22 cellular contexts compared by ENCODE assay signal in genomic region chr12:121729021-121729420, GRCh38. TPM values are rescaled to one million over a fixed set of nuclear protein-coding genes. Genes with fewer than 3 reads are reported as not detected.
DNase-seq lines count a peak whose midpoint lies in the region; ATAC-seq and TF ChIP-seq lines count a peak whose summit lies in the region.
"Had no signal": no experiment of that assay in that cellular context is flagged by ENCODE, and none has a peak within 500 bp of the region (broad histone marks: within the 10 kb centered on the region; RNA-seq: fewer than 3 reads in every experiment).

No MANE protein-coding gene starts in this region.

- no peak overlapping the region for H3K14ac ChIP-seq in H9 (ENCODE audit: insufficient read depth, low read length)

- H3K27me3 Mint-ChIP-seq in H9 (ENCODE audit: low read depth), result no peaks in the 10 kb centered on the region
- peaks cover 1% of the 10 kb centered on the region for H3K27me3 Mint-ChIP-seq in glutamatergic neuron (ENCODE audit: unreplicated experiment)
- H3K27me3 Mint-ChIP-seq: CD4-positive, alpha-beta T cell; CD8-positive, alpha-beta memory T cell had no signal

- no peak overlapping the region for H4K91ac ChIP-seq in H9 (ENCODE audit: insufficient read length, low read depth, low read length)

- TF ChIP-seq POLR2A in ovary (IDR thresholded peaks at IDR 0.05), result no peak

- H2BK12ac ChIP-seq in H9 (ENCODE audit: insufficient read length, low read depth, low read length), result no peak overlapping the region

- H3K79me1 ChIP-seq in H9 (ENCODE audit: insufficient read depth, low read depth, low read length, poor library complexity, severe bottlenecking), result peaks cover 3% of the 10 kb centered on the region

- H3K36me3 ChIP-seq in left lung (no peaks in the 10 kb centered on the region), ovary (no peaks in the 10 kb centered on the region)
- H3K36me3 ChIP-seq: HAP-1 had no signal

- H3K27ac Mint-ChIP-seq in H9 (peak overlapping the region in 2 of 3 experiments; percentile 28 to 89; a peak in 1 of 7 replicates), glutamatergic neuron (ENCODE audit: unreplicated experiment) (no peak overlapping the region)
- H3K27ac Mint-ChIP-seq: CD4-positive, alpha-beta T cell; CD8-positive, alpha-beta memory T cell; HFFc6 had no signal

- H2BK5ac ChIP-seq in H9 (ENCODE audit: insufficient read length, low read length), result no peak overlapping the region

- in situ Hi-C loops in G401 (cut with HindIII; ENCODE audit: low sequenced_read_pairs), result no loop called here

- no peak overlapping the region for H3K18ac ChIP-seq in H9 (ENCODE audit: insufficient read length, low read depth, low read length)

- TF ChIP-seq CTCF in H9 (conservative IDR thresholded peaks at IDR 0.05), result no peak
- no peak for TF ChIP-seq CTCF in left lung (IDR thresholded peaks at IDR 0.05)
- no peak for TF ChIP-seq CTCF in ovary (IDR thresholded peaks at IDR 0.05)
- no peak for TF ChIP-seq CTCF in glutamatergic neuron (IDR thresholded peaks at IDR 0.05; ENCODE audit: partially characterized antibody, unreplicated experiment)

- H3K27ac ChIP-seq in H9 (ENCODE audit: insufficient read length, low read depth, low read length) (no peak overlapping the region), left lung (no peak overlapping the region), ovary (no peak overlapping the region)
- H3K27ac ChIP-seq: A549; BLaER1 treated with 17β-estradiol and CSF1 and Interleukin-3, amounts not matched to agents 10 nM and 100 nM had no signal

- no peaks in the 10 kb centered on the region for H3K23me2 ChIP-seq in H9 (ENCODE audit: insufficient read length, low read depth, low read length, poor library complexity, severe bottlenecking)

- no peak overlapping the region for H3T11ph ChIP-seq in H9 (ENCODE audit: low read length)

- H4K8ac ChIP-seq in H9 (replicated peaks; ENCODE audit: insufficient read length, low read depth, low read length), result no peak overlapping the region

- H3K4me1 ChIP-seq in H9 (ENCODE audit: insufficient read depth, low read length), result no peaks in the 10 kb centered on the region
- no peaks in the 10 kb centered on the region for H3K4me1 ChIP-seq in left lung
- peaks cover 6% of the 10 kb centered on the region for H3K4me1 ChIP-seq in ovary (ENCODE audit: insufficient read depth)
- H3K4me1 ChIP-seq: A549, BE2C, HAP-1 had no signal

- H3K4me2 ChIP-seq in H9 (ENCODE audit: insufficient read depth, insufficient read length, low read length), result no peak overlapping the region
- H3K4me2 ChIP-seq: A549; BLaER1 treated with 17β-estradiol and CSF1 and Interleukin-3, amounts not matched to agents 10 nM and 100 nM had no signal

- no peak overlapping the region for H3K23ac ChIP-seq in H9 (ENCODE audit: insufficient read length, low read depth, low read length)

- H3K4me3 Mint-ChIP-seq in H9, result no peak overlapping the region
- H3K4me3 Mint-ChIP-seq in glutamatergic neuron (ENCODE audit: unreplicated experiment), result no peak overlapping the region
- H3K4me3 Mint-ChIP-seq: CD14-positive monocyte; CD4-positive, alpha-beta T cell; CD8-positive, alpha-beta memory T cell; HFFc6 had no signal

- no peak overlapping the region for H2BK120ac ChIP-seq in H9 (ENCODE audit: low read depth, low read length, poor library complexity, severe bottlenecking)

- H2BK20ac ChIP-seq in H9 (ENCODE audit: low read depth, low read length, poor library complexity, severe bottlenecking), result no peak overlapping the region

- DNase-seq in G401 (ENCODE audit: low spot score), result peak; percentile 25
- no peak for DNase-seq in H9
- DNase-seq in left lung, result no peak
- peak in 3 of 5 donors; percentile 28 to 58 (median 48) for DNase-seq in ovary
- no peak for DNase-seq in glutamatergic neuron
- no peak for DNase-seq in stimulated activated CD4-positive, alpha-beta T cell treated with anti-CD3 and anti-CD28 coated beads, Interleukin-12 subunit alpha, Interleukin-12 subunit beta, amount 100 ng/mL, for 4 hours
- DNase-seq: 8988T; ACHN; AML-193; BE2C; CD4-positive, alpha-beta T cell; CD8-positive, alpha-beta memory T cell; DMS 273 treated with DMSO at 0.1 percent for 48 hours; DMS79; EL; GF-D8; HFFc6 had no signal

- H3K4me3 ChIP-seq in left lung (no peak overlapping the region), ovary (no peak overlapping the region)
- H3K4me3 ChIP-seq: A549; BLaER1 treated with 17β-estradiol and CSF1 and Interleukin-3, amounts not matched to agents 10 nM and 100 nM; HAP-1 had no signal

- no peak overlapping the region for H4K5ac ChIP-seq in H9 (ENCODE audit: insufficient read length, low read depth, low read length)

- peaks cover 6% of the 10 kb centered on the region in 2 experiments; a peak in 2 of 4 replicates for H3K4me1 Mint-ChIP-seq in H9
- H3K4me1 Mint-ChIP-seq in glutamatergic neuron (ENCODE audit: low read depth, unreplicated experiment), result peaks cover 11% of the 10 kb centered on the region
- H3K4me1 Mint-ChIP-seq: CD14-positive monocyte; CD8-positive, alpha-beta memory T cell had no signal

- no peaks in the 10 kb centered on the region; a peak in 1 of 5 replicates for H3K9me3 Mint-ChIP-seq in H9
- H3K9me3 Mint-ChIP-seq in glutamatergic neuron (ENCODE audit: unreplicated experiment), result peaks cover 7% of the 10 kb centered on the region
- H3K9me3 Mint-ChIP-seq: CD4-positive, alpha-beta T cell; CD8-positive, alpha-beta memory T cell; HFFc6 had no signal

- ATAC-seq in left lung, result peak; percentile 19
- ATAC-seq in HG02571 (IDR thresholded peaks at IDR 0.05; ENCODE audit: unreplicated experiment), result no peak

- no peak overlapping the region for H3K9ac ChIP-seq in H9 (ENCODE audit: extremely low read depth, insufficient read length, low read length)
- H3K9ac ChIP-seq: BLaER1 treated with 17β-estradiol and CSF1 and Interleukin-3, amounts not matched to agents 10 nM and 100 nM had no signal

- no peak overlapping the region for H3K4ac ChIP-seq in H9 (ENCODE audit: low read depth, low read length)

- no peaks in the 10 kb centered on the region for H3K9me3 ChIP-seq in H9 (ENCODE audit: control insufficient read depth, low read depth, low read length)
- no peaks in the 10 kb centered on the region for H3K9me3 ChIP-seq in left lung
- no peaks in the 10 kb centered on the region for H3K9me3 ChIP-seq in ovary
- H3K9me3 ChIP-seq: A549; BE2C; BLaER1 treated with 17β-estradiol and CSF1 and Interleukin-3, amounts not matched to agents 10 nM and 100 nM; HAP-1 had no signal

- H3K79me2 ChIP-seq in H9 (ENCODE audit: insufficient read depth, low read length), result peaks cover 3% of the 10 kb centered on the region; the same call in 1 of the 2 replicates

- TF ChIP-seq EP300 in ovary (IDR thresholded peaks at IDR 0.05), result no peak

- no peaks in the 10 kb centered on the region for H3K27me3 ChIP-seq in H9 (ENCODE audit: insufficient read depth, low read length)
- no peaks in the 10 kb centered on the region for H3K27me3 ChIP-seq in left lung
- H3K27me3 ChIP-seq in ovary, result no peaks in the 10 kb centered on the region
- H3K27me3 ChIP-seq: BE2C; BLaER1 treated with 17β-estradiol and CSF1 and Interleukin-3, amounts not matched to agents 10 nM and 100 nM had no signal

- no peak overlapping the region for H2AFZ ChIP-seq in H9 (ENCODE audit: low read length)

- intact Hi-C loops in left lung (cut with DNase I), result no loop called here
- intact Hi-C loops in ovary (cut with DNase I), result no loop called here

- H4K20me1 ChIP-seq in H9 (ENCODE audit: control insufficient read depth, insufficient read depth, insufficient read length), result no peaks in the 10 kb centered on the region

- no peak overlapping the region for H2AK5ac ChIP-seq in H9 (ENCODE audit: insufficient read length, low read length)

- WGBS in H9 (ENCODE audit: extremely low coverage, insufficient read length, low lambda C conversion rate), result no CpG with 5 or more reads among the region's 6 CpGs
- WGBS in ovary, 3 donors, result 18 to 45% (median 42%) methylated on average over 6 of the region's 6 CpGs

- H2BK15ac ChIP-seq in H9 (ENCODE audit: low read depth, low read length), result no peak overlapping the region

- no peak overlapping the region for H3K56ac ChIP-seq in H9 (ENCODE audit: insufficient read length, low read depth, low read length)

- H3K36me3 Mint-ChIP-seq in H9 (ENCODE audit: insufficient read depth in 1 of 3, low read depth in 3 of 3) (peaks cover 9 to 14% (median 13%) of the 10 kb centered on the region in 3 experiments), glutamatergic neuron (ENCODE audit: unreplicated experiment) (peaks cover 5% of the 10 kb centered on the region)
- H3K36me3 Mint-ChIP-seq: CD14-positive monocyte had no signal

RNA-seq across cellular contexts. Expression of gene TMEM120B, which starts 16.5 kb away (rescaled TPM):
- 22.6 and 27.9 TPM in 2 replicates for total RNA-seq in G401 (2014; rRNA removed; shearing (Covaris generic))
- total RNA-seq in H9 (2021) (21.9 and 25.8 TPM in 2 replicates), left lung (10 to 100 TPM; 13.9 to 17.7 TPM), ovary (10 to 100 TPM in 4 of 7 donors, 1 to 10 TPM in 3; 2.0 to 15.3 (median 10.1) TPM), glutamatergic neuron (ENCODE audit: unreplicated experiment) (205 TPM)
- 1 to 10 TPM; 4.7 to 5.6 TPM for polyA plus RNA-seq in ovary

RNA-seq across cellular contexts. Expression of gene MORN3, which starts 59.6 kb away (rescaled TPM):
- total RNA-seq in G401 (2014; rRNA removed; shearing (Covaris generic)), result 0.41 and 0.80 TPM in 2 replicates
- total RNA-seq in H9 (2021) (0.24 and 0.37 TPM in 2 replicates), left lung (1 to 10 TPM in 1 of 2 donors, under 1 TPM in 1; 0.17 to 1.0 TPM), ovary (1 to 10 TPM in 2 of 7 donors, under 1 TPM in 5; 0.08 to 3.2 (median 0.65) TPM), glutamatergic neuron (ENCODE audit: unreplicated experiment) (1.2 TPM)
- 1 to 10 TPM in 1 of 2 donors, under 1 TPM in 1; 0.65 to 1.2 TPM for polyA plus RNA-seq in ovary
- polyA plus RNA-seq: CD14-positive monocyte had no signal

Comparison
In these comparisons a context has a peak if more than half of its experiments do, and no peak if none do; other contexts are left out.
1. DNase-seq: peak in G401 (single experiment) and ovary (3 of 5); none in H9 (single experiment), left lung (0 of 2), glutamatergic neuron (single experiment) and stimulated activated CD4-positive, alpha-beta T cell treated with anti-CD3 and anti-CD28 coated beads, Interleukin-12 subunit alpha, Interleukin-12 subunit beta, amount 100 ng/mL, for 4 hours (single experiment).